Comparison of ENCODE assay signal across 13 cellular contexts in genomic region chr17:7159571-7159970, GRCh38. TPM values are rescaled to one million over a fixed set of nuclear protein-coding genes. Genes with fewer than 3 reads are reported as not detected.
DNase-seq lines count a peak whose midpoint lies in the region; ATAC-seq, FAIRE-seq and TF ChIP-seq lines count a peak whose summit lies in the region.
"Not testable (repeated sequence)": the region's sequence is repeated elsewhere in the genome, so short reads cannot be mapped to it uniquely, and the experiment has no call there.
"Had no signal": no experiment of that assay in that cellular context is flagged by ENCODE, and none has a peak within 500 bp of the region (broad histone marks: within the 10 kb centered on the region; RNA-seq: fewer than 3 reads in every experiment).

No MANE protein-coding gene starts in this region.

- peaks cover 37% of the 10 kb centered on the region for H3K4me1 ChIP-seq in HepG2 (ENCODE audit: insufficient read depth, low read length)
- not testable (repeated sequence) for H3K4me1 ChIP-seq in neuronal stem cell (ENCODE audit: control insufficient read depth in 2 of 2, insufficient read depth in 1 of 2, low read depth in 1 of 2, low read length in 2 of 2)

- TF ChIP-seq CTCF in CD14-positive monocyte (IDR thresholded peaks at IDR 0.05); VCaP (conservative IDR thresholded peaks at IDR 0.05); HepG2 (CRISPR knock-in tag; IDR thresholded peaks at IDR 0.05); progenitor cell of endocrine pancreas (IDR thresholded peaks at IDR 0.05; ENCODE audit: unreplicated experiment): not testable (repeated sequence)

- H3K9me3 ChIP-seq in HepG2 (ENCODE audit: low read length); neuronal stem cell (replicated peaks in 1 of 2; ENCODE audit: control insufficient read depth in 2 of 2, insufficient read depth in 1 of 2, low read depth in 1 of 2, low read length in 2 of 2): not testable (repeated sequence)

- not testable (repeated sequence) for H2BK5ac ChIP-seq in neuronal stem cell (ENCODE audit: low read length)

- H3K14ac ChIP-seq in neuronal stem cell (ENCODE audit: low read length), result not testable (repeated sequence)

- TF ChIP-seq RAD21 in HepG2 (CRISPR knock-in tag; IDR thresholded peaks at IDR 0.05), result not testable (repeated sequence)

- peak; percentile 5 for DNase-seq in CD14-positive monocyte (ENCODE audit: low spot score)
- DNase-seq in HepG2 (ENCODE audit: low spot score); neuronal stem cell (ENCODE audit: low spot score); progenitor cell of endocrine pancreas (ENCODE audit: low spot score, unreplicated experiment): not testable (repeated sequence)

- H2BK120ac ChIP-seq in neuronal stem cell (ENCODE audit: low read depth, low read length), result not testable (repeated sequence)

- H3K4me3 Mint-ChIP-seq in CD14-positive monocyte; progenitor cell of endocrine pancreas (ENCODE audit: low read depth): not testable (repeated sequence)

- not testable (repeated sequence) for FAIRE-seq in HepG2 (lab: Jason Lieb, UNC)

- peak overlapping the region in 2 of 7 donors; percentile 58 to 72 for H3K27ac Mint-ChIP-seq in CD14-positive monocyte
- peak overlapping the region; percentile 11 for H3K27ac Mint-ChIP-seq in progenitor cell of endocrine pancreas

- intact Hi-C loops in CD14-positive monocyte (cut with micrococcal nuclease); HepG2 (cut with micrococcal nuclease; ENCODE audit: unreplicated experiment): not testable (repeated sequence)

- H4K20me1 ChIP-seq in HepG2 (ENCODE audit: insufficient read depth, low read length), result not testable (repeated sequence)

- not testable (repeated sequence) for H3K79me2 ChIP-seq in HepG2 (ENCODE audit: insufficient read depth, low read length)

- not testable (repeated sequence) for H2BK12ac ChIP-seq in neuronal stem cell (ENCODE audit: low read length)

- not testable (repeated sequence) for H3K27me3 ChIP-seq in HepG2 (ENCODE audit: control insufficient read depth in 1 of 2, insufficient read depth in 2 of 2, low read length in 2 of 2); neuronal stem cell (ENCODE audit: control insufficient read depth in 3 of 3, insufficient read depth in 3 of 3, low read depth in 1 of 3, low read length in 3 of 3)

- not testable (repeated sequence) for H3K36me3 ChIP-seq in HepG2 (replicated peaks in 1 of 2; ENCODE audit: control insufficient read depth in 1 of 2, insufficient read depth in 2 of 2, low read length in 2 of 2); neuronal stem cell (replicated peaks in 1 of 2; ENCODE audit: control insufficient read depth in 2 of 2, insufficient read depth in 2 of 2, low read length in 2 of 2)

- peaks cover 4 to 13% (median 5%) of the 10 kb centered on the region in 7 donors for H3K9me3 Mint-ChIP-seq in CD14-positive monocyte
- not testable (repeated sequence) for H3K9me3 Mint-ChIP-seq in progenitor cell of endocrine pancreas (ENCODE audit: low read depth)

- not testable (repeated sequence) for H3K79me1 ChIP-seq in neuronal stem cell (ENCODE audit: low read depth, low read length)

- H3K23ac ChIP-seq in neuronal stem cell (ENCODE audit: low read depth, low read length, poor library complexity), result not testable (repeated sequence)

- not testable (repeated sequence) for H2BK15ac ChIP-seq in neuronal stem cell (ENCODE audit: low read length)

- H2AK5ac ChIP-seq in neuronal stem cell (ENCODE audit: low read depth, low read length), result not testable (repeated sequence)

- not testable (repeated sequence) for TF ChIP-seq POLR2A in HepG2 (IDR thresholded peaks at IDR 0.05; ENCODE audit: insufficient read depth in 1 of 2, low read depth in 2 of 2, low read length in 2 of 2)

- H3K9ac ChIP-seq in HepG2 (ENCODE audit: insufficient read depth, low read depth, low read length); neuronal stem cell (ENCODE audit: low read depth, low read length, poor library complexity): not testable (repeated sequence)

- in situ Hi-C loops in HepG2 (cut with HindIII; ENCODE audit: extremely low pct_ligation_motif_present, low pct_unique_long_range_greater_than_20kb), result not testable (repeated sequence)

- POLR2A ChIA-PET in HepG2 (lab: Yijun Ruan, JAX), result not testable (repeated sequence)

- WGBS in HepG2 (ENCODE audit: low lambda C conversion rate), result 37% methylated on average over 10 of the region's 10 CpGs
- WGBS in neuronal stem cell (ENCODE audit: extremely low coverage in 2 of 2, insufficient read length in 2 of 2, insufficient replicate concordance in 1 of 2), 2 donors, result no CpG with 5 or more reads among the region's 10 CpGs

- H3K27me3 Mint-ChIP-seq in CD14-positive monocyte (ENCODE audit: low read depth in 3 of 3); progenitor cell of endocrine pancreas: not testable (repeated sequence)

- H3K4me1 Mint-ChIP-seq in CD14-positive monocyte, result peaks cover 37% of the 10 kb centered on the region
- not testable (repeated sequence) for H3K4me1 Mint-ChIP-seq in progenitor cell of endocrine pancreas (ENCODE audit: low read depth)

- peak overlapping the region; percentile 10; the same call in 1 of the 2 replicates for H3K4me2 ChIP-seq in HepG2 (ENCODE audit: low read depth, low read length)
- H3K4me2 ChIP-seq in neuronal stem cell (ENCODE audit: insufficient read depth, low read length, poor library complexity, severe bottlenecking), result not testable (repeated sequence)

- not testable (repeated sequence) for TF ChIP-seq EP300 in HepG2 (IDR thresholded peaks at IDR 0.05; ENCODE audit: low read depth in 2 of 2, low read length in 2 of 2); HepG2 (CRISPR knock-in tag; IDR thresholded peaks at IDR 0.05; ENCODE audit: borderline replicate concordance)

- H4K91ac ChIP-seq in neuronal stem cell (ENCODE audit: low read depth, low read length, poor library complexity), result not testable (repeated sequence)

- H3K4ac ChIP-seq in neuronal stem cell (ENCODE audit: low read length), result not testable (repeated sequence)

- peak overlapping the region; percentile 54 for H3K27ac ChIP-seq in VCaP
- H3K27ac ChIP-seq in HepG2 (ENCODE audit: extremely low read length, insufficient read depth, low read length); neuronal stem cell (replicated peaks; ENCODE audit: low read length): not testable (repeated sequence)

- H3K4me3 ChIP-seq in HepG2 (replicated peaks in 1 of 3; ENCODE audit: insufficient read depth in 1 of 3, low read depth in 2 of 3, low read length in 3 of 3); neuronal stem cell (ENCODE audit: low read length in 2 of 2): not testable (repeated sequence)

- not testable (repeated sequence) for ATAC-seq in HepG2

- H3K18ac ChIP-seq in neuronal stem cell (ENCODE audit: low read length), result not testable (repeated sequence)

- H3K36me3 Mint-ChIP-seq in CD14-positive monocyte, result peaks cover 13 to 39% of the 10 kb centered on the region in 2 donors
- not testable (repeated sequence) for H3K36me3 Mint-ChIP-seq in progenitor cell of endocrine pancreas (ENCODE audit: insufficient read depth)

- H2AFZ ChIP-seq in HepG2 (ENCODE audit: low read length), result not testable (repeated sequence)
- H2AFZ ChIP-seq in neuronal stem cell (ENCODE audit: low read length), result peak overlapping the region; percentile 51

- BruUV-seq in HepG2 (replicated peaks; lab: Mats Ljungman, UMichigan), result not testable (repeated sequence)

- CTCF ChIA-PET in HepG2 (lab: Yijun Ruan, JAX; ENCODE audit: low intra/inter-chr PET ratio, low total read pairs), result not testable (repeated sequence)

- H4K8ac ChIP-seq in neuronal stem cell (ENCODE audit: low read depth, low read length), result not testable (repeated sequence)

RNA-seq across cellular contexts. Expression of gene ASGR1, which starts 19.6 kb away (rescaled TPM):
- 100 to 1,000 TPM; 114 to 126 TPM for polyA plus RNA-seq in CD14-positive monocyte
- total RNA-seq in HepG2 (2016; rRNA removed; fragmentation: Illumina TruSeq; extraction: Trizol), result 156 and 353 TPM in 2 replicates
- 114 and 140 TPM in 2 replicates for total RNA-seq in HepG2 (2016; cell fraction: cytosol; rRNA removed; fragmentation: Illumina TruSeq; extraction: Trizol; ENCODE audit: low read depth)
- total RNA-seq in HepG2 (2016; cell fraction: insoluble cytoplasmic fraction; rRNA removed; fragmentation: Illumina TruSeq; extraction: Trizol), result 143 and 370 TPM in 2 replicates
- total RNA-seq in HepG2 (2016; cell fraction: membrane; rRNA removed; fragmentation: Illumina TruSeq; extraction: Trizol), result 141 and 170 TPM in 2 replicates
- 259 and 311 TPM in 2 replicates for total RNA-seq in HepG2 (2016; cell fraction: nucleus; rRNA removed; fragmentation: Illumina TruSeq; extraction: Trizol)
- 796 and 885 TPM in 2 replicates for polyA plus RNA-seq in HepG2 (2011; rRNA removed)
- 756 and 1,094 TPM in 2 replicates for polyA plus RNA-seq in HepG2 (2011; cell fraction: cytosol; rRNA removed)
- 1,952 and 2,162 TPM in 2 replicates for polyA plus RNA-seq in HepG2 (2011; cell fraction: nucleus; rRNA removed)
- 455 and 483 TPM in 2 replicates for polyA plus RNA-seq in HepG2 (2012)
- polyA plus RNA-seq in HepG2 (2016; cell fraction: cytosol; fragmentation: Illumina TruSeq; extraction: Trizol; ENCODE audit: low read depth), result 105 and 129 TPM in 2 replicates
- 167 and 180 TPM in 2 replicates for polyA plus RNA-seq in HepG2 (2016; cell fraction: insoluble cytoplasmic fraction; fragmentation: Illumina TruSeq; extraction: Trizol; ENCODE audit: low read depth)
- polyA plus RNA-seq in HepG2 (2016; cell fraction: membrane; fragmentation: Illumina TruSeq; extraction: Trizol; ENCODE audit: low read depth), result 121 and 143 TPM in 2 replicates
- polyA plus RNA-seq in HepG2 (2016; cell fraction: nucleus; fragmentation: Illumina TruSeq; extraction: Trizol; ENCODE audit: insufficient read depth, low read depth), result 760 and 778 TPM in 2 replicates
- polyA minus RNA-seq in HepG2 (2011; rRNA and poly(A)+ RNA removed; ENCODE audit: low replicate concordance), result 0.19 and 386 TPM in 2 replicates
- 254 and 269 TPM in 2 replicates for polyA minus RNA-seq in HepG2 (2011; cell fraction: cytosol; rRNA and poly(A)+ RNA removed)
- 141 and 153 TPM in 2 replicates for polyA minus RNA-seq in HepG2 (2011; cell fraction: nucleus; rRNA and poly(A)+ RNA removed)
- polyA plus RNA-seq in neuronal stem cell (2013, experiment 1 of 2), result 9.1 TPM
- 9.6 TPM for polyA plus RNA-seq in neuronal stem cell (2013, experiment 2 of 2)
- 10.6 and 11.1 TPM in 2 replicates for total RNA-seq in progenitor cell of endocrine pancreas
- total RNA-seq: CD4-positive, alpha-beta memory T cell; CD4-positive, CD25-positive, alpha-beta regulatory T cell had no signal
- polyA plus RNA-seq: CD4-positive, alpha-beta memory T cell; CD8-positive, alpha-beta memory T cell had no signal

RNA-seq across cellular contexts. Expression of gene ASGR2, which starts 44.9 kb away (rescaled TPM):
- polyA plus RNA-seq in CD14-positive monocyte (10 to 100 TPM; 53.3 to 78.3 TPM), HepG2 (2011; rRNA removed) (754 and 762 TPM in 2 replicates)
- total RNA-seq in HepG2 (2016; rRNA removed; fragmentation: Illumina TruSeq; extraction: Trizol) (142 and 320 TPM in 2 replicates), progenitor cell of endocrine pancreas (2.7 and 3.0 TPM in 2 replicates)
- 153 and 157 TPM in 2 replicates for total RNA-seq in HepG2 (2016; cell fraction: cytosol; rRNA removed; fragmentation: Illumina TruSeq; extraction: Trizol; ENCODE audit: low read depth)
- total RNA-seq in HepG2 (2016; cell fraction: insoluble cytoplasmic fraction; rRNA removed; fragmentation: Illumina TruSeq; extraction: Trizol), result 137 and 326 TPM in 2 replicates
- 154 and 165 TPM in 2 replicates for total RNA-seq in HepG2 (2016; cell fraction: membrane; rRNA removed; fragmentation: Illumina TruSeq; extraction: Trizol)
- total RNA-seq in HepG2 (2016; cell fraction: nucleus; rRNA removed; fragmentation: Illumina TruSeq; extraction: Trizol), result 251 and 289 TPM in 2 replicates
- polyA plus RNA-seq in HepG2 (2011; cell fraction: cytosol; rRNA removed), result 620 and 780 TPM in 2 replicates
- polyA plus RNA-seq in HepG2 (2011; cell fraction: nucleus; rRNA removed), result 692 and 800 TPM in 2 replicates
- 341 and 394 TPM in 2 replicates for polyA plus RNA-seq in HepG2 (2012)
- polyA plus RNA-seq in HepG2 (2016; cell fraction: cytosol; fragmentation: Illumina TruSeq; extraction: Trizol; ENCODE audit: low read depth), result 194 and 207 TPM in 2 replicates
- 170 and 186 TPM in 2 replicates for polyA plus RNA-seq in HepG2 (2016; cell fraction: insoluble cytoplasmic fraction; fragmentation: Illumina TruSeq; extraction: Trizol; ENCODE audit: low read depth)
- 175 and 177 TPM in 2 replicates for polyA plus RNA-seq in HepG2 (2016; cell fraction: membrane; fragmentation: Illumina TruSeq; extraction: Trizol; ENCODE audit: low read depth)
- polyA plus RNA-seq in HepG2 (2016; cell fraction: nucleus; fragmentation: Illumina TruSeq; extraction: Trizol; ENCODE audit: insufficient read depth, low read depth), result 623 and 667 TPM in 2 replicates
- polyA minus RNA-seq in HepG2 (2011; rRNA and poly(A)+ RNA removed; ENCODE audit: low replicate concordance), result 371 TPM in 1 of 2 replicates, not detected in the other
- polyA minus RNA-seq in HepG2 (2011; cell fraction: cytosol; rRNA and poly(A)+ RNA removed), result 131 TPM in 2 replicates
- polyA minus RNA-seq in HepG2 (2011; cell fraction: nucleus; rRNA and poly(A)+ RNA removed), result 102 and 109 TPM in 2 replicates
- polyA plus RNA-seq in neuronal stem cell (2013, experiment 1 of 2), result not detected
- 0.03 TPM for polyA plus RNA-seq in neuronal stem cell (2013, experiment 2 of 2)
- total RNA-seq: A673; CD4-positive, alpha-beta memory T cell; CD4-positive, CD25-positive, alpha-beta regulatory T cell; CD8-positive, alpha-beta memory T cell; Daoy; G401; GM12878 had no signal
- polyA plus RNA-seq: AG04450; CD4-positive, alpha-beta memory T cell; CD4-positive, CD25-positive, alpha-beta regulatory T cell; CD8-positive, alpha-beta memory T cell; GM12878 had no signal

Comparison
In these comparisons a context has a peak if more than half of its experiments do, and no peak if none do; other contexts are left out.
1. RNA of gene ASGR2, which starts 44.9 kb away (total RNA-seq): 137 to 326 TPM in HepG2; 2.7 to 3.0 TPM in progenitor cell of endocrine pancreas; every median in the first group is over 10 times any median in the second.